Comparison of ENCODE assay signal across 8 cellular contexts in genomic region chr19:18321729-18322091, GRCh38. TPM values are rescaled to one million over a fixed set of nuclear protein-coding genes. Genes with fewer than 3 reads are reported as not detected.
DNase-seq lines count a peak whose midpoint lies in the region; ATAC-seq and TF ChIP-seq lines count a peak whose summit lies in the region.

No MANE protein-coding gene starts in this region.

- H3K36me3 ChIP-seq in OCI-LY3 (replicated peaks; ENCODE audit: low read depth, low read length): peaks cover 15% of the 10 kb centered on the region
- H3K36me3 ChIP-seq in duodenal mucosa (ENCODE audit: control insufficient read depth in 1 of 2, insufficient read depth in 2 of 2, low read length in 2 of 2): no peaks in the 10 kb centered on the region
- H3K36me3 ChIP-seq in parathyroid adenoma (ENCODE audit: control insufficient read depth, insufficient read depth, low read length): no peaks in the 10 kb centered on the region

- H3K4me2 ChIP-seq in OCI-LY3 (ENCODE audit: low read length): peak overlapping the region; percentile 94
- H3K4me2 ChIP-seq in parathyroid adenoma (ENCODE audit: low read length): peak overlapping the region; percentile 87

- H3K27me3 ChIP-seq in OCI-LY3 (ENCODE audit: low read depth, low read length): no peaks in the 10 kb centered on the region
- no peaks in the 10 kb centered on the region for H3K27me3 ChIP-seq in duodenal mucosa (ENCODE audit: control insufficient read depth in 1 of 2, insufficient read depth in 2 of 2, low read length in 2 of 2)
- no peaks in the 10 kb centered on the region for H3K27me3 ChIP-seq in parathyroid adenoma (ENCODE audit: control insufficient read depth, insufficient read depth, low read length)

- H3K9ac ChIP-seq in OCI-LY3 (ENCODE audit: low read length) (peak overlapping the region; percentile 92), duodenal mucosa (ENCODE audit: low read depth in 1 of 2, low read length in 2 of 2) (peak overlapping the region; percentile 90 to 95), parathyroid adenoma (no peak overlapping the region)

- peaks cover 47% of the 10 kb centered on the region for H3K79me2 ChIP-seq in OCI-LY3 (ENCODE audit: low read length)
- H3K79me2 ChIP-seq in parathyroid adenoma: peaks cover 14% of the 10 kb centered on the region

- no peaks in the 10 kb centered on the region for H3K9me3 ChIP-seq in OCI-LY3 (ENCODE audit: insufficient read depth, low read length)
- no peaks in the 10 kb centered on the region for H3K9me3 ChIP-seq in duodenal mucosa (ENCODE audit: control insufficient read depth in 1 of 2, low read length in 2 of 2)
- H3K9me3 ChIP-seq in parathyroid adenoma (ENCODE audit: control insufficient read depth, low read length): no peaks in the 10 kb centered on the region

- ATAC-seq in HG02970 (IDR thresholded peaks at IDR 0.05; ENCODE audit: low FRiP score, unreplicated experiment): no peak

- H4K20me1 ChIP-seq in OCI-LY3 (ENCODE audit: insufficient read depth, low read length): no peaks in the 10 kb centered on the region

- H3K27ac ChIP-seq in OCI-LY3 (ENCODE audit: low read length) (peak overlapping the region; percentile 67), duodenal mucosa (ENCODE audit: low read depth, low read length) (peak overlapping the region; percentile 83), parathyroid adenoma (peak overlapping the region; percentile 94)

- H3K4me3 ChIP-seq in OCI-LY3 (ENCODE audit: low read length) (peak overlapping the region; percentile 82), duodenal mucosa (ENCODE audit: low read depth in 1 of 2, low read length in 2 of 2) (peak overlapping the region; percentile 76 to 88), parathyroid adenoma (ENCODE audit: low read depth, low read length) (no peak overlapping the region)

- DNase-seq in GF-D8 (lab: John Stamatoyannopoulos, UW) (peak; percentile 70), SHP77 (lab: John Stamatoyannopoulos, UW) (no peak), NCI-H345 (lab: John Stamatoyannopoulos, UW) (no peak), H4 (ENCODE audit: low spot score) (no peak)

- peaks cover 16% of the 10 kb centered on the region for H3K4me1 ChIP-seq in OCI-LY3 (ENCODE audit: low read length)
- H3K4me1 ChIP-seq in duodenal mucosa (ENCODE audit: control insufficient read depth in 1 of 2, insufficient read depth in 2 of 2, low read length in 2 of 2): peaks cover 45 to 53% of the 10 kb centered on the region in 2 donors
- H3K4me1 ChIP-seq in parathyroid adenoma: peaks cover 14% of the 10 kb centered on the region

- H2AFZ ChIP-seq in OCI-LY3 (ENCODE audit: low read depth, low read length) (no peak overlapping the region), parathyroid adenoma (no peak overlapping the region)

- TF ChIP-seq CTCF in OCI-LY3 (IDR thresholded peaks at IDR 0.05; ENCODE audit: low read depth, low read length) (no peak), parathyroid adenoma (IDR thresholded peaks at IDR 0.05) (no peak)

RNA-seq across cellular contexts. Expression of gene LSM4, which starts 1.2 kb away (rescaled TPM):
- total RNA-seq in H4 (2014; rRNA removed; shearing (Covaris generic)): 349 and 397 TPM in 2 replicates

RNA-seq across cellular contexts. Expression of gene PGPEP1, which starts 18.7 kb away (rescaled TPM):
- total RNA-seq in H4 (2014; rRNA removed; shearing (Covaris generic)): 2.9 and 12.1 TPM in 2 replicates

RNA-seq across cellular contexts. Expression of gene JUND, which starts 40.3 kb away (rescaled TPM):
- total RNA-seq in H4 (2014; rRNA removed; shearing (Covaris generic)): 29.1 and 86.4 TPM in 2 replicates

RNA-seq across cellular contexts. Expression of gene IQCN, which starts 47.5 kb away (rescaled TPM):
- total RNA-seq in H4 (2014; rRNA removed; shearing (Covaris generic)): 0.62 and 1.0 TPM in 2 replicates
